Comparison of ENCODE assay signal across 1 cellular context in the genomic region with DNA sequence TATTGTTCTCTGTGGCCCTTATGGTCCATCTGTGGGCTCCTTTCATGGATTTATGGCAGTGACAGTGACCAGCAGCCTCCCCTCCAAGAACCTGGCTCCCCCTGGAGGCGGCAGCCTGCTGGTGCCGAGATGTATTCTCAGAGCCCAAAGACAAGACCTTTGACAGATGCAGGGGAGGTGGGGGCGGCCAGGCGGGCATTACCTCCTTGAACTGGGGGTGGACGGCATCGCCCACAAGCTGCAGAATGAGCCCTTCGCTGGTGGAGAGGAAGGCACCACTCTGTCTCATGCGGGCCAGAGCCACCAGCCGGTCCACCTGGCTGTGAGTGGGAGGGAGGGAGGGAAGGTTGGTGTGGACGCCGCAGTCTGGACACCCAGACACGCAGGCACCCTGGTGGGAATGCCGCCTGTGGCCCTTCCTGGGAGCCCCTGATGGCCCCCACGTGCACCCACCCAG.
TF ChIP-seq lines count a peak whose summit lies in the region.

No MANE protein-coding gene starts in this region.

TF ChIP-seq in H1, 55 proteins besides CTCF, POLR2A, EP300 and RAD21:
- TF ChIP-seq SIN3A (conservative IDR thresholded peaks at IDR 0.05 in 1 of 2, IDR thresholded peaks at IDR 0.05 in 1 of 2; ENCODE audit: low read depth in 1 of 2, low read length in 2 of 2) (peak; percentile 48 to 79; a peak in 2 of 4 replicates), YY1 (IDR thresholded peaks at IDR 0.05; ENCODE audit: low read depth, low read length) (0 out of 2 replicates have a peak, but pooled peaks have one; percentile 27), HDAC2 (IDR thresholded peaks at IDR 0.05; ENCODE audit: borderline replicate concordance in 1 of 2, low read depth in 2 of 2, low read length in 2 of 2) (no peak), POU5F1 (IDR thresholded peaks at IDR 0.05; ENCODE audit: low read depth, low read length) (no peak), TCF12 (IDR thresholded peaks at IDR 0.05; ENCODE audit: low read depth, low read length) (no peak), NRF1 (IDR thresholded peaks at IDR 0.05; ENCODE audit: low read depth, low read length) (no peak), GABPA (IDR thresholded peaks at IDR 0.05; ENCODE audit: borderline replicate concordance, insufficient read depth, low read length) (peak; percentile 47; the same call in 1 of the 2 replicates), SIX5 (IDR thresholded peaks at IDR 0.05; ENCODE audit: low read depth, low read length) (no peak), NANOG (IDR thresholded peaks at IDR 0.05; ENCODE audit: insufficient read depth, low read depth, low read length, poor library complexity, severe bottlenecking) (no peak), SRF (IDR thresholded peaks at IDR 0.05; ENCODE audit: low read depth, low read length) (no peak), KDM1A (IDR thresholded peaks at IDR 0.05; ENCODE audit: borderline replicate concordance, low read length) (no peak), TEAD4 (IDR thresholded peaks at IDR 0.05; ENCODE audit: low read depth, low read length) (no peak), RNF2 (IDR thresholded peaks at IDR 0.05; ENCODE audit: borderline replicate concordance, low read depth, low read length, missing control alignments, poor library complexity, severe bottlenecking) (no peak), ZNF274 (IDR thresholded peaks at IDR 0.05; ENCODE audit: borderline replicate concordance, extremely low read depth, low read length) (no peak)
TF ChIP-seq in H1: peak in this region for 3.
